Comparison of ENCODE assay signal across 15 cellular contexts in genomic region chr3:108292465-108292864, GRCh38. TPM values are rescaled to one million over a fixed set of nuclear protein-coding genes. Genes with fewer than 3 reads are reported as not detected.
DNase-seq lines count a peak whose midpoint lies in the region; ATAC-seq and TF ChIP-seq lines count a peak whose summit lies in the region.
"Had no signal": no experiment of that assay in that cellular context is flagged by ENCODE, and none has a peak within 500 bp of the region (broad histone marks: within the 10 kb centered on the region; RNA-seq: fewer than 3 reads in every experiment).

No MANE protein-coding gene starts in this region.

- TF ChIP-seq CTCF in left ventricle myocardium inferior (IDR thresholded peaks at IDR 0.05; ENCODE audit: borderline replicate concordance) = no peak
- no peak for TF ChIP-seq CTCF in KMS-11 (conservative IDR thresholded peaks at IDR 0.05; ENCODE audit: low read depth, low read length)
- TF ChIP-seq CTCF in activated B cell treated with CpG ODN at 0.5 μM for 24 hours (IDR thresholded peaks at IDR 0.05) = no peak
- TF ChIP-seq CTCF in tibial artery (IDR thresholded peaks at IDR 0.05) = no peak

- H3K36me3 ChIP-seq in left ventricle myocardium inferior = no peaks in the 10 kb centered on the region
- H3K36me3 ChIP-seq in KMS-11 (ENCODE audit: insufficient read depth) = no peaks in the 10 kb centered on the region
- H3K36me3 ChIP-seq in tibial artery = no peaks in the 10 kb centered on the region
- H3K36me3 ChIP-seq: heart left ventricle had no signal

- H3K27ac Mint-ChIP-seq in activated B cell treated with CpG ODN at 0.5 μM for 24 hours = peak overlapping the region; percentile 41
- H3K27ac Mint-ChIP-seq in stimulated activated memory B cell treated with anti-CD40 and anti-IgM and Interleukin-4, amounts not matched to agents 10 μg/mL and 1 μg/mL and 100 μg/mL, for 72 hours = peak overlapping the region; percentile 87

- DNase-seq in Right ventricle myocardium superior (no peak), left ventricle myocardium inferior (no peak), activated B cell treated with CpG ODN at 0.5 μM for 24 hours (no peak), tibial artery (no peak), T1000 (lab: John Stamatoyannopoulos, UW) (no peak)
- DNase-seq: activated CD4-positive, alpha-beta T cell treated with anti-CD3 and anti-CD28 coated beads for 48 hours; heart left ventricle; stimulated activated CD4-positive, alpha-beta T cell treated with anti-CD3 and anti-CD28 coated beads, Interleukin-2, amount 100 ng/mL, for 48 hours had no signal

- no peaks in the 10 kb centered on the region for H4K20me1 ChIP-seq in KMS-11 (ENCODE audit: insufficient read depth)

- H3K27me3 ChIP-seq in left ventricle myocardium inferior (ENCODE audit: low read depth) = no peaks in the 10 kb centered on the region
- H3K27me3 ChIP-seq in KMS-11 (ENCODE audit: insufficient read depth, low read depth) = no peaks in the 10 kb centered on the region; the same call in 1 of the 2 replicates
- H3K27me3 ChIP-seq in tibial artery = no peaks in the 10 kb centered on the region
- H3K27me3 ChIP-seq: heart left ventricle had no signal

- H3K9me3 Mint-ChIP-seq in activated B cell treated with CpG ODN at 0.5 μM for 24 hours = peaks cover 6% of the 10 kb centered on the region
- no peaks in the 10 kb centered on the region for H3K9me3 Mint-ChIP-seq in stimulated activated memory B cell treated with anti-CD40 and anti-IgM and Interleukin-4, amounts not matched to agents 10 μg/mL and 1 μg/mL and 100 μg/mL, for 72 hours

- H3K27ac ChIP-seq in left ventricle myocardium inferior (replicated peaks) (no peak overlapping the region), KMS-11 (peak overlapping the region; percentile 75), tibial artery (no peak overlapping the region)
- H3K27ac ChIP-seq: epithelial cell of prostate had no signal

- CTCF ChIA-PET in activated B cell treated with CpG ODN at 0.5 μM for 24 hours (lab: Charles Lee) = interaction anchor here (0.6 kb wide), 1 partner anchor 36 kb away, joined by 3 read pairs; no protein-coding TSS in a partner anchor

- intact Hi-C loops in Right ventricle myocardium superior (cut with DNase I) = no loop called here
- intact Hi-C loops in left ventricle myocardium inferior (cut with micrococcal nuclease) = no loop called here
- intact Hi-C loops in activated B cell treated with CpG ODN at 0.5 μM for 24 hours (cut with micrococcal nuclease) = loop anchor here (2.0 kb wide), 1 partner anchor 168 kb away; no protein-coding TSS in a partner anchor
- intact Hi-C loops in tibial artery (cut with DNase I; ENCODE audit: low total_unique reads) = no loop called here

- no peak overlapping the region for H3K9ac ChIP-seq in KMS-11

- ATAC-seq in Right ventricle myocardium superior (ENCODE audit: poor library complexity) = peak; percentile 36
- no peak for ATAC-seq in activated B cell treated with CpG ODN at 0.5 μM for 24 hours (ENCODE audit: low read depth)
- ATAC-seq in stimulated activated memory B cell treated with anti-CD40 and anti-IgM and Interleukin-4, amounts not matched to agents 10 μg/mL and 1 μg/mL and 100 μg/mL, for 72 hours = no peak
- ATAC-seq in HG03457 (IDR thresholded peaks at IDR 0.05; ENCODE audit: unreplicated experiment) = no peak

- peaks cover 51% of the 10 kb centered on the region for H3K4me1 Mint-ChIP-seq in activated B cell treated with CpG ODN at 0.5 μM for 24 hours
- H3K4me1 Mint-ChIP-seq in stimulated activated memory B cell treated with anti-CD40 and anti-IgM and Interleukin-4, amounts not matched to agents 10 μg/mL and 1 μg/mL and 100 μg/mL, for 72 hours = peaks cover 65% of the 10 kb centered on the region

- peaks cover under 1% of the 10 kb centered on the region for H3K4me1 ChIP-seq in left ventricle myocardium inferior
- peaks cover 34% of the 10 kb centered on the region for H3K4me1 ChIP-seq in KMS-11 (ENCODE audit: low read depth, poor library complexity, severe bottlenecking)
- no peaks in the 10 kb centered on the region for H3K4me1 ChIP-seq in tibial artery

- no peaks in the 10 kb centered on the region for H3K79me2 ChIP-seq in KMS-11 (ENCODE audit: insufficient read depth, low read depth)

- peak overlapping the region; percentile 15 for H3K4me3 Mint-ChIP-seq in activated B cell treated with CpG ODN at 0.5 μM for 24 hours
- no peak overlapping the region for H3K4me3 Mint-ChIP-seq in stimulated activated memory B cell treated with anti-CD40 and anti-IgM and Interleukin-4, amounts not matched to agents 10 μg/mL and 1 μg/mL and 100 μg/mL, for 72 hours

- POLR2A ChIA-PET in activated B cell treated with CpG ODN at 0.5 μM for 24 hours (lab: Charles Lee) = interaction anchor here (0.7 to 1.3 kb wide), 4 partner anchors 67 to 297 kb away, joined by 3 to 4 read pairs (median 3); partner anchors contain the start of genes CIP2A, DZIP3 and IFT57

- H3K4me3 ChIP-seq in left ventricle myocardium inferior (no peak overlapping the region), KMS-11 (IDR thresholded peaks at IDR 0.05; ENCODE audit: insufficient read depth, low read depth, low read length) (peak overlapping the region; percentile 8), tibial artery (no peak overlapping the region)
- H3K4me3 ChIP-seq: heart left ventricle had no signal

- peak overlapping the region; percentile 48 for H2AFZ ChIP-seq in KMS-11 (ENCODE audit: low read depth)

- H3K27me3 Mint-ChIP-seq in activated B cell treated with CpG ODN at 0.5 μM for 24 hours = no peaks in the 10 kb centered on the region
- H3K27me3 Mint-ChIP-seq in stimulated activated memory B cell treated with anti-CD40 and anti-IgM and Interleukin-4, amounts not matched to agents 10 μg/mL and 1 μg/mL and 100 μg/mL, for 72 hours = no peaks in the 10 kb centered on the region

- H3K4me2 ChIP-seq in KMS-11 = peak overlapping the region; percentile 91

- no peaks in the 10 kb centered on the region for H3K36me3 Mint-ChIP-seq in activated B cell treated with CpG ODN at 0.5 μM for 24 hours (ENCODE audit: low read depth)
- H3K36me3 Mint-ChIP-seq in stimulated activated memory B cell treated with anti-CD40 and anti-IgM and Interleukin-4, amounts not matched to agents 10 μg/mL and 1 μg/mL and 100 μg/mL, for 72 hours = no peaks in the 10 kb centered on the region

- H3K9me3 ChIP-seq in left ventricle myocardium inferior (replicated peaks) = peaks cover 8% of the 10 kb centered on the region
- no peaks in the 10 kb centered on the region for H3K9me3 ChIP-seq in tibial artery

RNA-seq across cellular contexts. Expression of gene HHLA2, which starts 3.9 kb away (rescaled TPM):
- total RNA-seq in Right ventricle myocardium superior = not detected
- not detected for total RNA-seq in left ventricle myocardium inferior
- 1.00 and 1.1 TPM in 2 replicates for total RNA-seq in activated B cell treated with CpG ODN at 0.5 μM for 24 hours
- total RNA-seq: Daoy, H1, heart left ventricle, OCI-LY7 had no signal
